In genomic region chr14:53515264-53515663, GRCh38 we compare ENCODE assay signal across 26 cellular contexts.
A peak's percentile ranks its signal among the peaks of the same experiment; 100 is the strongest.
DNase-seq lines count a peak whose midpoint lies in the region; TF ChIP-seq lines count a peak whose summit lies in the region.
"Had no signal": no experiment of that assay in that cellular context is flagged by ENCODE, and none has a peak within 500 bp of the region (broad histone marks: within the 10 kb centered on the region; RNA-seq: fewer than 3 reads in every experiment).

No MANE protein-coding gene starts in this region.

- peak overlapping the region; percentile 31 for H3K27ac Mint-ChIP-seq in activated CD4-positive, alpha-beta T cell treated with anti-CD3 and anti-CD28 coated beads, Interleukin-2, amount 10 ng/mL, durations not matched to agents 7 days and 5 days
- no peak overlapping the region for H3K27ac Mint-ChIP-seq in activated CD4-positive, alpha-beta T cell treated with anti-CD3 and anti-CD28 coated beads, Interleukin-2, amount 10 ng/mL, durations not matched to agents 24 days and 14 days
- H3K27ac Mint-ChIP-seq in HFFc6: peak overlapping the region; percentile 25; the same call in 1 of the 2 replicates
- peak overlapping the region; percentile 18 for H3K27ac Mint-ChIP-seq in activated T-helper 2 cell treated with anti-CD3 and anti-CD28 coated beads, Interferon-gamma antibody, Interleukin-2, Interleukin-4, amounts not matched to agents 10 μg/mL and 5 μg/mL and 100 μg/mL, durations not matched to agents 14 hours and 24 hours and 36 hours
- H3K27ac Mint-ChIP-seq: endodermal cell; nephron; stimulated activated memory B cell treated with anti-CD40 and anti-IgM and Interleukin-4, amounts not matched to agents 10 μg/mL and 1 μg/mL and 100 μg/mL, for 72 hours; T-helper 1 cell treated with Interleukin-12 subunit alpha and Interleukin-12 subunit beta and Interleukin-4 antibody, amounts not matched to agents 30 μg/mL and 1 μg/mL, for 36 hours had no signal

- CTCF ChIA-PET in activated CD4-positive, alpha-beta T cell treated with anti-CD3 and anti-CD28 coated beads, Interleukin-2, amount 10 ng/mL, durations not matched to agents 7 days and 5 days (lab: Charles Lee): interaction anchor here (0.7 kb wide), 1 partner anchor 14 kb away, joined by 3 read pairs; no protein-coding TSS in a partner anchor

- H3K27me3 Mint-ChIP-seq in activated CD4-positive, alpha-beta T cell treated with anti-CD3 and anti-CD28 coated beads, Interleukin-2, amount 10 ng/mL, durations not matched to agents 7 days and 5 days: no peaks in the 10 kb centered on the region
- no peaks in the 10 kb centered on the region for H3K27me3 Mint-ChIP-seq in activated CD4-positive, alpha-beta T cell treated with anti-CD3 and anti-CD28 coated beads, Interleukin-2, amount 10 ng/mL, durations not matched to agents 24 days and 14 days
- H3K27me3 Mint-ChIP-seq in HFFc6 (ENCODE audit: insufficient read depth): no peaks in the 10 kb centered on the region
- no peaks in the 10 kb centered on the region for H3K27me3 Mint-ChIP-seq in activated T-helper 2 cell treated with anti-CD3 and anti-CD28 coated beads, Interferon-gamma antibody, Interleukin-2, Interleukin-4, amounts not matched to agents 10 μg/mL and 5 μg/mL and 100 μg/mL, durations not matched to agents 14 hours and 24 hours and 36 hours (ENCODE audit: low read depth)
- H3K27me3 Mint-ChIP-seq: stimulated activated memory B cell treated with anti-CD40 and anti-IgM and Interleukin-4, amounts not matched to agents 10 μg/mL and 1 μg/mL and 100 μg/mL, for 72 hours had no signal

- no peak for TF ChIP-seq CTCF in HFFc6 (IDR thresholded peaks at IDR 0.05)

- no peak overlapping the region for H3K4me3 Mint-ChIP-seq in activated CD4-positive, alpha-beta T cell treated with anti-CD3 and anti-CD28 coated beads, Interleukin-2, amount 10 ng/mL, durations not matched to agents 7 days and 5 days
- no peak overlapping the region for H3K4me3 Mint-ChIP-seq in activated CD4-positive, alpha-beta T cell treated with anti-CD3 and anti-CD28 coated beads, Interleukin-2, amount 10 ng/mL, durations not matched to agents 24 days and 14 days
- H3K4me3 Mint-ChIP-seq in HFFc6: no peak overlapping the region
- no peak overlapping the region for H3K4me3 Mint-ChIP-seq in activated T-helper 2 cell treated with anti-CD3 and anti-CD28 coated beads, Interferon-gamma antibody, Interleukin-2, Interleukin-4, amounts not matched to agents 10 μg/mL and 5 μg/mL and 100 μg/mL, durations not matched to agents 14 hours and 24 hours and 36 hours (ENCODE audit: low read depth)
- H3K4me3 Mint-ChIP-seq: endodermal cell; nephron; stimulated activated memory B cell treated with anti-CD40 and anti-IgM and Interleukin-4, amounts not matched to agents 10 μg/mL and 1 μg/mL and 100 μg/mL, for 72 hours; T-helper 1 cell treated with Interleukin-12 subunit alpha and Interleukin-12 subunit beta and Interleukin-4 antibody, amounts not matched to agents 30 μg/mL and 1 μg/mL, for 36 hours had no signal

- no peaks in the 10 kb centered on the region for H3K9me3 Mint-ChIP-seq in activated CD4-positive, alpha-beta T cell treated with anti-CD3 and anti-CD28 coated beads, Interleukin-2, amount 10 ng/mL, durations not matched to agents 7 days and 5 days
- H3K9me3 Mint-ChIP-seq in activated CD4-positive, alpha-beta T cell treated with anti-CD3 and anti-CD28 coated beads, Interleukin-2, amount 10 ng/mL, durations not matched to agents 24 days and 14 days: no peaks in the 10 kb centered on the region
- no peaks in the 10 kb centered on the region for H3K9me3 Mint-ChIP-seq in HFFc6
- no peaks in the 10 kb centered on the region for H3K9me3 Mint-ChIP-seq in activated T-helper 2 cell treated with anti-CD3 and anti-CD28 coated beads, Interferon-gamma antibody, Interleukin-2, Interleukin-4, amounts not matched to agents 10 μg/mL and 5 μg/mL and 100 μg/mL, durations not matched to agents 14 hours and 24 hours and 36 hours
- H3K9me3 Mint-ChIP-seq: endodermal cell; nephron; stimulated activated memory B cell treated with anti-CD40 and anti-IgM and Interleukin-4, amounts not matched to agents 10 μg/mL and 1 μg/mL and 100 μg/mL, for 72 hours; T-helper 1 cell treated with Interleukin-12 subunit alpha and Interleukin-12 subunit beta and Interleukin-4 antibody, amounts not matched to agents 30 μg/mL and 1 μg/mL, for 36 hours had no signal

- no peaks in the 10 kb centered on the region for H3K36me3 Mint-ChIP-seq in activated CD4-positive, alpha-beta T cell treated with anti-CD3 and anti-CD28 coated beads, Interleukin-2, amount 10 ng/mL, durations not matched to agents 7 days and 5 days (ENCODE audit: low read depth)
- H3K36me3 Mint-ChIP-seq in activated CD4-positive, alpha-beta T cell treated with anti-CD3 and anti-CD28 coated beads, Interleukin-2, amount 10 ng/mL, durations not matched to agents 24 days and 14 days (ENCODE audit: low read depth): no peaks in the 10 kb centered on the region
- H3K36me3 Mint-ChIP-seq in HFFc6 (ENCODE audit: low read depth): peaks cover 4% of the 10 kb centered on the region; the same call in 1 of the 2 replicates
- H3K36me3 Mint-ChIP-seq in activated T-helper 2 cell treated with anti-CD3 and anti-CD28 coated beads, Interferon-gamma antibody, Interleukin-2, Interleukin-4, amounts not matched to agents 10 μg/mL and 5 μg/mL and 100 μg/mL, durations not matched to agents 14 hours and 24 hours and 36 hours (ENCODE audit: low read depth): no peaks in the 10 kb centered on the region
- H3K36me3 Mint-ChIP-seq: stimulated activated memory B cell treated with anti-CD40 and anti-IgM and Interleukin-4, amounts not matched to agents 10 μg/mL and 1 μg/mL and 100 μg/mL, for 72 hours had no signal

- peak; percentile 7 for DNase-seq in activated CD4-positive, alpha-beta T cell treated with anti-CD3 and anti-CD28 coated beads, Interleukin-2, amount 10 ng/mL, durations not matched to agents 7 days and 5 days
- DNase-seq in activated CD4-positive, alpha-beta T cell treated with anti-CD3 and anti-CD28 coated beads, Interleukin-2, amount 10 ng/mL, durations not matched to agents 24 days and 14 days: no peak
- DNase-seq in HFFc6 (no peak), iris pigment epithelial cell (ENCODE audit: low read depth) (peak; percentile 40), GDM1 (lab: John Stamatoyannopoulos, UW) (no peak), inferior parietal cortex (ENCODE audit: extremely low spot score) (no peak), NCI-H2227 treated with DMSO at 0.1 percent for 48 hours (lab: John Stamatoyannopoulos, UW) (no peak)
- DNase-seq in activated T-helper 2 cell treated with anti-CD3 and anti-CD28 coated beads, Interferon-gamma antibody, Interleukin-2, Interleukin-4, amounts not matched to agents 10 μg/mL and 5 μg/mL and 100 μg/mL, durations not matched to agents 14 hours and 24 hours and 36 hours (ENCODE audit: low spot score): no peak
- DNase-seq: 8988T; activated CD4-positive, alpha-beta T cell treated with anti-CD3 and anti-CD28 coated beads, Interleukin-2, amount 50 U/mL, for 1 hour; activated gamma-delta T cell; activated T-cell treated with anti-CD3 and anti-CD28 coated beads for 4 hours; amygdala; BE2C; endodermal cell; esophagus squamous epithelium; lower lobe of right lung; mucosa of descending colon; NCI-H1417 treated with DMSO at 0.1 percent for 48 hours; NCI-H2107; SJCRH30; stimulated activated CD4-positive, alpha-beta T cell treated with anti-CD3 and anti-CD28 coated beads, Interleukin-4, amount 100 ng/mL, for 1 hour; upper lobe of right lung had no signal

- intact Hi-C loops in activated CD4-positive, alpha-beta T cell treated with anti-CD3 and anti-CD28 coated beads, Interleukin-2, amount 10 ng/mL, durations not matched to agents 24 days and 14 days (cut with micrococcal nuclease): no loop called here
- intact Hi-C loops in activated T-helper 2 cell treated with anti-CD3 and anti-CD28 coated beads, Interferon-gamma antibody, Interleukin-2, Interleukin-4, amounts not matched to agents 10 μg/mL and 5 μg/mL and 100 μg/mL, durations not matched to agents 14 hours and 24 hours and 36 hours (cut with micrococcal nuclease): loop anchor here (10.0 kb wide), 1 partner anchor 80 kb away; no protein-coding TSS in a partner anchor

- POLR2A ChIA-PET in activated CD4-positive, alpha-beta T cell treated with anti-CD3 and anti-CD28 coated beads, Interleukin-2, amount 10 ng/mL, durations not matched to agents 7 days and 5 days (lab: Charles Lee): no interaction called here

- peaks cover 16% of the 10 kb centered on the region for H3K4me1 Mint-ChIP-seq in activated CD4-positive, alpha-beta T cell treated with anti-CD3 and anti-CD28 coated beads, Interleukin-2, amount 10 ng/mL, durations not matched to agents 7 days and 5 days
- peaks cover 2% of the 10 kb centered on the region for H3K4me1 Mint-ChIP-seq in activated CD4-positive, alpha-beta T cell treated with anti-CD3 and anti-CD28 coated beads, Interleukin-2, amount 10 ng/mL, durations not matched to agents 24 days and 14 days
- H3K4me1 Mint-ChIP-seq in HFFc6 (ENCODE audit: low read depth): peaks cover 57% of the 10 kb centered on the region
- peaks cover 47% of the 10 kb centered on the region for H3K4me1 Mint-ChIP-seq in activated T-helper 2 cell treated with anti-CD3 and anti-CD28 coated beads, Interferon-gamma antibody, Interleukin-2, Interleukin-4, amounts not matched to agents 10 μg/mL and 5 μg/mL and 100 μg/mL, durations not matched to agents 14 hours and 24 hours and 36 hours (ENCODE audit: low read depth)
- H3K4me1 Mint-ChIP-seq: endodermal cell; nephron; stimulated activated memory B cell treated with anti-CD40 and anti-IgM and Interleukin-4, amounts not matched to agents 10 μg/mL and 1 μg/mL and 100 μg/mL, for 72 hours had no signal

Comparison
In these comparisons a context has a peak if more than half of its experiments do, and no peak if none do; other contexts are left out.
1. DNase-seq: peak in activated CD4-positive, alpha-beta T cell treated with anti-CD3 and anti-CD28 coated beads, Interleukin-2, amount 10 ng/mL, durations not matched to agents 7 days and 5 days (single experiment) and iris pigment epithelial cell (single experiment); none in activated CD4-positive, alpha-beta T cell treated with anti-CD3 and anti-CD28 coated beads, Interleukin-2, amount 10 ng/mL, durations not matched to agents 24 days and 14 days (single experiment), HFFc6 (single experiment), activated T-helper 2 cell treated with anti-CD3 and anti-CD28 coated beads, Interferon-gamma antibody, Interleukin-2, Interleukin-4, amounts not matched to agents 10 μg/mL and 5 μg/mL and 100 μg/mL, durations not matched to agents 14 hours and 24 hours and 36 hours (single experiment), GDM1 (single experiment), inferior parietal cortex (single experiment) and NCI-H2227 treated with DMSO at 0.1 percent for 48 hours (single experiment).